20 cellular contexts compared by ENCODE assay signal in genomic region chr20:3309226-3309625, GRCh38.
DNase-seq lines count a peak whose midpoint lies in the region; ATAC-seq, FAIRE-seq and TF ChIP-seq lines count a peak whose summit lies in the region.
"Had no signal": no experiment of that assay in that cellular context is flagged by ENCODE, and none has a peak within 500 bp of the region (broad histone marks: within the 10 kb centered on the region; RNA-seq: fewer than 3 reads in every experiment).

No MANE protein-coding gene starts in this region.

- no peak for TF ChIP-seq RAD21 in A549 (conservative IDR thresholded peaks at IDR 0.05 in 1 of 2, IDR thresholded peaks at IDR 0.05 in 1 of 2)

- no peak overlapping the region for H3K9ac ChIP-seq in GM23248
- H3K9ac ChIP-seq: BLaER1 treated with 17β-estradiol and CSF1 and Interleukin-3, amounts not matched to agents 10 nM and 100 nM had no signal

- H3K9me3 Mint-ChIP-seq in chondrocyte (ENCODE audit: low read depth), result no peaks in the 10 kb centered on the region
- H3K9me3 Mint-ChIP-seq in T-helper 2 cell treated with Interferon-gamma antibody and Interleukin-4, amounts not matched to agents 5 μg/mL and 100 μg/mL, for 36 hours, result no peaks in the 10 kb centered on the region
- H3K9me3 Mint-ChIP-seq: CD8-positive, alpha-beta T cell; HFFc6 had no signal

- H3K79me2 ChIP-seq in GM23248 (ENCODE audit: insufficient read depth), result no peaks in the 10 kb centered on the region

- H3K27me3 Mint-ChIP-seq in chondrocyte (ENCODE audit: low read depth), result no peaks in the 10 kb centered on the region
- H3K27me3 Mint-ChIP-seq in T-helper 2 cell treated with Interferon-gamma antibody and Interleukin-4, amounts not matched to agents 5 μg/mL and 100 μg/mL, for 36 hours (ENCODE audit: low read depth), result no peaks in the 10 kb centered on the region
- H3K27me3 Mint-ChIP-seq: B cell had no signal

- no peak for TF ChIP-seq POLR2A in A549 (IDR thresholded peaks at IDR 0.05; ENCODE audit: low read length)
- no peak for TF ChIP-seq POLR2A in gastrocnemius medialis (IDR thresholded peaks at IDR 0.05)

- CTCF ChIA-PET in A549 (lab: Yijun Ruan, JAX), result no interaction called here

- H3K36me3 Mint-ChIP-seq in chondrocyte (ENCODE audit: low read depth), result peaks cover 31% of the 10 kb centered on the region
- peaks cover 5% of the 10 kb centered on the region for H3K36me3 Mint-ChIP-seq in T-helper 2 cell treated with Interferon-gamma antibody and Interleukin-4, amounts not matched to agents 5 μg/mL and 100 μg/mL, for 36 hours (ENCODE audit: low read depth)

- no peak overlapping the region; a peak in 1 of 6 replicates for H3K27ac ChIP-seq in A549
- no peak overlapping the region for H3K27ac ChIP-seq in GM23248
- peak overlapping the region; percentile 89 to 95 (median 92) for H3K27ac ChIP-seq in gastrocnemius medialis
- H3K27ac ChIP-seq: 22Rv1; BLaER1 treated with 17β-estradiol and CSF1 and Interleukin-3, amounts not matched to agents 10 nM and 100 nM; HL-60 had no signal

- in situ Hi-C loops in GM23248 (cut with MboI) (no loop called here), gastrocnemius medialis (cut with MboI; ENCODE audit: low sequenced_read_pairs in 4 of 4) (loop anchor here in 1 of 4 donors (25.0 kb wide), 1 partner anchor 247 kb away; the partner anchor contains the start of gene OXT)

- H3F3A ChIP-seq in GM23248 (ENCODE audit: insufficient read depth), result peaks cover 23% of the 10 kb centered on the region

- no peaks in the 10 kb centered on the region for H3K9me3 ChIP-seq in A549
- H3K9me3 ChIP-seq in GM23248 (ENCODE audit: low read depth), result no peaks in the 10 kb centered on the region
- no peaks in the 10 kb centered on the region for H3K9me3 ChIP-seq in gastrocnemius medialis
- H3K9me3 ChIP-seq: BLaER1 treated with 17β-estradiol and CSF1 and Interleukin-3, amounts not matched to agents 10 nM and 100 nM had no signal

- ATAC-seq in A549, result no peak
- ATAC-seq in gastrocnemius medialis, result no peak
- ATAC-seq in HG03196 (IDR thresholded peaks at IDR 0.05; ENCODE audit: unreplicated experiment), result no peak
- no peak for ATAC-seq in HG03442 (IDR thresholded peaks at IDR 0.05; ENCODE audit: unreplicated experiment)
- ATAC-seq: CD8-positive, alpha-beta T cell; GM12878; HCT116 had no signal

- H3K4me1 ChIP-seq in A549, result peaks cover 33% of the 10 kb centered on the region
- H3K4me1 ChIP-seq in GM23248 (ENCODE audit: insufficient read depth), result peaks cover 20% of the 10 kb centered on the region
- H3K4me1 ChIP-seq in gastrocnemius medialis, result peaks cover 58 to 77% of the 10 kb centered on the region in 2 donors

- H4K20me1 ChIP-seq in GM23248 (ENCODE audit: insufficient read depth), result no peaks in the 10 kb centered on the region

- 91% methylated on average over 1 of the region's 1 CpG for WGBS in A549 (ENCODE audit: missing lambda C conversion rate)
- WGBS in GM23248 (ENCODE audit: low coverage in 1 of 2, low lambda C conversion rate in 2 of 2, missing lambda C conversion rate in 2 of 2), 2 experiments, result 98 to 100% methylated on average over 1 of the region's 1 CpG

- TF ChIP-seq EP300 in A549 (IDR thresholded peaks at IDR 0.05), result no peak

- no peak overlapping the region for H3K4me2 ChIP-seq in A549
- H3K4me2 ChIP-seq in GM23248 (ENCODE audit: unreplicated experiment), result no peak overlapping the region
- H3K4me2 ChIP-seq: BLaER1 treated with 17β-estradiol and CSF1 and Interleukin-3, amounts not matched to agents 10 nM and 100 nM had no signal

- TF ChIP-seq CTCF in A549 (IDR thresholded peaks at IDR 0.05) (no peak), chondrocyte (IDR thresholded peaks at IDR 0.05) (no peak), gastrocnemius medialis (IDR thresholded peaks at IDR 0.05 in 4 of 5, conservative IDR thresholded peaks at IDR 0.05 in 1 of 5) (no peak)

- H3K9me2 ChIP-seq in GM23248 (ENCODE audit: insufficient read depth), result no peaks in the 10 kb centered on the region

- POLR2A ChIA-PET in A549 (lab: Yijun Ruan, JAX), result no interaction called here

- no peaks in the 10 kb centered on the region for H3K27me3 ChIP-seq in GM23248 (replicated peaks; ENCODE audit: insufficient read depth)
- no peaks in the 10 kb centered on the region for H3K27me3 ChIP-seq in gastrocnemius medialis
- H3K27me3 ChIP-seq: BLaER1 treated with 17β-estradiol and CSF1 and Interleukin-3, amounts not matched to agents 10 nM and 100 nM had no signal

- peak; percentile 90 for FAIRE-seq in A549 (lab: Jason Lieb, UNC)
- FAIRE-seq: GM12878 had no signal

- no peak overlapping the region for H3K4me3 ChIP-seq in A549
- H3K4me3 ChIP-seq in GM23248, result no peak overlapping the region
- H3K4me3 ChIP-seq in gastrocnemius medialis, result no peak overlapping the region
- H3K4me3 ChIP-seq: BLaER1 treated with 17β-estradiol and CSF1 and Interleukin-3, amounts not matched to agents 10 nM and 100 nM; GM12878 had no signal

- H3K4me3 Mint-ChIP-seq in chondrocyte (ENCODE audit: unreplicated experiment), result no peak overlapping the region
- H3K4me3 Mint-ChIP-seq in T-helper 2 cell treated with Interferon-gamma antibody and Interleukin-4, amounts not matched to agents 5 μg/mL and 100 μg/mL, for 36 hours, result no peak overlapping the region
- H3K4me3 Mint-ChIP-seq: B cell; CD8-positive, alpha-beta T cell; HFFc6 had no signal

- DNase-seq in A549 (ENCODE audit: low read depth in 1 of 2, low spot score in 1 of 2) (no peak), GM23248 (peak; percentile 15), chondrocyte (ENCODE audit: low spot score) (no peak), gastrocnemius medialis (no peak)
- no peak for DNase-seq in T-helper 2 cell treated with Interferon-gamma antibody and Interleukin-4, amounts not matched to agents 5 μg/mL and 100 μg/mL, for 36 hours (ENCODE audit: low spot score)
- DNase-seq: Calu3; CD8-positive, alpha-beta T cell; DMS79 treated with DMSO at 0.1 percent for 48 hours; EL; GOT3; H7; HFFc6 had no signal

- H3K4me1 Mint-ChIP-seq in chondrocyte (ENCODE audit: low read depth), result peaks cover 64% of the 10 kb centered on the region
- no peaks in the 10 kb centered on the region for H3K4me1 Mint-ChIP-seq in T-helper 2 cell treated with Interferon-gamma antibody and Interleukin-4, amounts not matched to agents 5 μg/mL and 100 μg/mL, for 36 hours (ENCODE audit: low read depth)
- H3K4me1 Mint-ChIP-seq: B cell had no signal

- no peak overlapping the region for H2AFZ ChIP-seq in GM23248

- intact Hi-C loops in gastrocnemius medialis (cut with DNase I; ENCODE audit: low total_unique reads), result loop anchor here (5.0 kb wide), 1 partner anchor 152 kb away; the partner anchor contains the start of genes FASTKD5 and UBOX5

- H3K27ac Mint-ChIP-seq in chondrocyte (ENCODE audit: unreplicated experiment), result peak overlapping the region; percentile 85
- no peak overlapping the region for H3K27ac Mint-ChIP-seq in T-helper 2 cell treated with Interferon-gamma antibody and Interleukin-4, amounts not matched to agents 5 μg/mL and 100 μg/mL, for 36 hours
- H3K27ac Mint-ChIP-seq: B cell; CD8-positive, alpha-beta T cell; HFFc6 had no signal

- H3K36me3 ChIP-seq in GM23248 (ENCODE audit: low read depth), result peaks cover 46% of the 10 kb centered on the region
- peaks cover 0 to 2% of the 10 kb centered on the region in 2 donors for H3K36me3 ChIP-seq in gastrocnemius medialis

TF ChIP-seq in A549, 52 proteins besides CTCF, POLR2A, EP300 and RAD21:
- TF ChIP-seq BHLHE40 (IDR thresholded peaks at IDR 0.05; ENCODE audit: low read depth, low read length), result no peak
- no peak for TF ChIP-seq CBX2 (IDR thresholded peaks at IDR 0.05; ENCODE audit: borderline replicate concordance, low read depth)
- TF ChIP-seq FOSB (CRISPR knock-in tag; IDR thresholded peaks at IDR 0.05), result no peak
- TF ChIP-seq HOXA7 (CRISPR knock-in tag; IDR thresholded peaks at IDR 0.05), result no peak
- no peak for TF ChIP-seq HOXB13 (CRISPR knock-in tag; IDR thresholded peaks at IDR 0.05; ENCODE audit: low read depth)
- TF ChIP-seq POLR2AphosphoS2 (conservative IDR thresholded peaks at IDR 0.05; ENCODE audit: low read length), result no peak
- no peak for TF ChIP-seq E2F6 (IDR thresholded peaks at IDR 0.05; ENCODE audit: borderline replicate concordance, low read depth)
- TF ChIP-seq PHF8 (IDR thresholded peaks at IDR 0.05; ENCODE audit: borderline replicate concordance, low read depth), result no peak
- no peak for TF ChIP-seq CBX8 (IDR thresholded peaks at IDR 0.05)
- TF ChIP-seq, protein P1, sequence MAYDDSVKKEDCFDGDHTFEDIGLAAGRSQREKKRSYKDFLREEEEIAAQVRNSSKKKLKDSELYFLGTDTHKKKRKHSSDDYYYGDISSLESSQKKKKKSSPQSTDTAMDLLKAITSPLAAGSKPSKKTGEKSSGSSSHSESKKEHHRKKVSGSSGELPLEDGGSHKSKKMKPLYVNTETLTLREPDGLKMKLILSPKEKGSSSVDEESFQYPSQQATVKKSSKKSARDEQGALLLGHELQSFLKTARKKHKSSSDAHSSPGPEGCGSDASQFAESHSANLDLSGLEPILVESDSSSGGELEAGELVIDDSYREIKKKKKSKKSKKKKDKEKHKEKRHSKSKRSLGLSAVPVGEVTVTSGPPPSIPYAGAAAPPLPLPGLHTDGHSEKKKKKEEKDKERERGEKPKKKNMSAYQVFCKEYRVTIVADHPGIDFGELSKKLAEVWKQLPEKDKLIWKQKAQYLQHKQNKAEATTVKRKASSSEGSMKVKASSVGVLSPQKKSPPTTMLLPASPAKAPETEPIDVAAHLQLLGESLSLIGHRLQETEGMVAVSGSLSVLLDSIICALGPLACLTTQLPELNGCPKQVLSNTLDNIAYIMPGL (CRISPR knock-in tag; IDR thresholded peaks at IDR 0.05; ENCODE audit: borderline replicate concordance), result no peak

Comparison
In these comparisons a context has a peak if more than half of its experiments do, and no peak if none do; other contexts are left out.
1. H3K27ac ChIP-seq: peak in gastrocnemius medialis (4 of 4); none in A549 (0 of 2) and GM23248 (single experiment).